In the genomic region with DNA sequence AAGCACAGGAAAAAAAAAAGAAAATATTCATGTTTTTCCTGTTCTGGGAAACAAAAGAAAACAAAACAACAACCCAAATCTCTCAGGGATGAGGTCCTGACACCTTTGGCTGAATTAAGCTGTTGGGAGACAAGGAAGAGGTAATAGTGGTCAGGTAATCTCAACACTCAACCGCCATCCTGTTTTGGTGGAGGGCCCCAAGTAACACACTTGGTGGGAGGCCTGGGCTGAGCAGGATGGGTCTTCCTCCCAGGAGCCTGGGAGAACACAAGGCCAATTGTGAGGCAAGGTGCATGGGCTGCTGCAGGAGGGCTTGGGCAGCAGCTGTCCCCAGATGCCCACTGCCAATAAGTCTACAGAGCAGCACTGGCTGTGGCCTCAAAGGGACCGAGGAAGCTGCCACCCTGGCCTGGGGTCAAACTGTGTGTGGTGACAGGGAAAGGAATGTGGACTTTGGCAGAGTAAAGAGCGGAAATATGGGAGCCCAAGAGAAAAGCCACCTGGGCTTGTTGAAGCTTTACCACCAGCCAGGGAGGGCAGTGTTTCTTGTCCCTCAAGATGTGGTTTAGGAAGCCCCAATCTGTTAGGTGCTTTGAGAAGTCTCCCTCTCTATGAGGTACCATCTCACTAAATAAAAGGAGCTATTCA, we compare ENCODE assay signal across 1 cellular context.
TF ChIP-seq lines count a peak whose summit lies in the region.

No MANE protein-coding gene starts in this region.

TF ChIP-seq in HepG2, 621 proteins besides CTCF, POLR2A, EP300 and RAD21 (continued from another document and continues in another):
- TF ChIP-seq PRDM4 (CRISPR knock-in tag; IDR thresholded peaks at IDR 0.05; ENCODE audit: borderline replicate concordance) (no peak), CC2D1A (CRISPR knock-in tag; IDR thresholded peaks at IDR 0.05) (no peak), ZNF709 (CRISPR knock-in tag; IDR thresholded peaks at IDR 0.05) (peak; percentile 32; the same call in 1 of the 2 replicates), ZNF781 (CRISPR knock-in tag; IDR thresholded peaks at IDR 0.05; ENCODE audit: borderline replicate concordance, not compliant biosample characterization) (no peak), ZSCAN21 (CRISPR knock-in tag; IDR thresholded peaks at IDR 0.05; ENCODE audit: borderline replicate concordance) (peak; percentile 65; the same call in 1 of the 2 replicates), ATRX (CRISPR knock-in tag; IDR thresholded peaks at IDR 0.05; ENCODE audit: borderline replicate concordance) (no peak), EED (CRISPR knock-in tag; IDR thresholded peaks at IDR 0.05) (no peak), PRPF4 (IDR thresholded peaks at IDR 0.05; ENCODE audit: low read depth, low read length, poor library complexity, severe bottlenecking) (no peak), CEBPB (IDR thresholded peaks at IDR 0.05; ENCODE audit: borderline replicate concordance, low read depth, low read length) (peak; percentile 57; the same call in 1 of the 2 replicates), ZNF563 (CRISPR knock-in tag; IDR thresholded peaks at IDR 0.05) (no peak), SMARCE1 (IDR thresholded peaks at IDR 0.05; ENCODE audit: borderline replicate concordance) (no peak), HDAC1 (CRISPR knock-in tag; IDR thresholded peaks at IDR 0.05) (peak; percentile 88), RXRA (CRISPR knock-in tag; IDR thresholded peaks at IDR 0.05) (peak; percentile 100), SALL1 (CRISPR knock-in tag; IDR thresholded peaks at IDR 0.05) (peak; percentile 99), MATR3 (CRISPR knock-in tag; IDR thresholded peaks at IDR 0.05) (no peak), PHB2 (IDR thresholded peaks at IDR 0.05; ENCODE audit: partially characterized antibody) (no peak), ZNF850 (CRISPR knock-in tag; conservative IDR thresholded peaks at IDR 0.05) (no peak), ZNF616 (CRISPR knock-in tag; IDR thresholded peaks at IDR 0.05; ENCODE audit: low read depth) (peak; percentile 65; the same call in 1 of the 2 replicates), ZNF234 (CRISPR knock-in tag; conservative IDR thresholded peaks at IDR 0.05) (no peak), ZNF12 (CRISPR knock-in tag; IDR thresholded peaks at IDR 0.05) (peak; percentile 83), FOXA1 (IDR thresholded peaks at IDR 0.05) (no peak), FOXA1 (CRISPR knock-in tag; IDR thresholded peaks at IDR 0.05) (peak; percentile 84), ZNF329 (CRISPR knock-in tag; IDR thresholded peaks at IDR 0.05; ENCODE audit: low read depth) (0 out of 2 replicates have a peak, but pooled peaks have one; percentile 35), ZBED4 (CRISPR knock-in tag; IDR thresholded peaks at IDR 0.05; ENCODE audit: borderline replicate concordance) (peak; percentile 29; the same call in 1 of the 2 replicates), KMT2B (CRISPR knock-in tag; IDR thresholded peaks at IDR 0.05) (0 out of 2 replicates have a peak, but pooled peaks have one; percentile 17), TFAP4 (IDR thresholded peaks at IDR 0.05; ENCODE audit: borderline replicate concordance, low read depth) (peak; percentile 81; the same call in 1 of the 2 replicates), ZNF263 (CRISPR knock-in tag; IDR thresholded peaks at IDR 0.05) (no peak), ZNF776 (CRISPR knock-in tag; IDR thresholded peaks at IDR 0.05) (no peak), SUZ12 (IDR thresholded peaks at IDR 0.05; ENCODE audit: low read depth, low read length) (no peak), HDAC2 (CRISPR knock-in tag; IDR thresholded peaks at IDR 0.05) (peak; percentile 96), CHD2 (IDR thresholded peaks at IDR 0.05; ENCODE audit: low read depth, low read length) (0 out of 2 replicates have a peak, but pooled peaks have one; percentile 40), JUN (CRISPR knock-in tag; IDR thresholded peaks at IDR 0.05) (peak; percentile 77; the same call in 1 of the 2 replicates), MEIS2 (CRISPR knock-in tag; IDR thresholded peaks at IDR 0.05) (peak; percentile 91), RFX1 (IDR thresholded peaks at IDR 0.05) (no peak), ZNF660 (CRISPR knock-in tag; IDR thresholded peaks at IDR 0.05; ENCODE audit: borderline replicate concordance, low read depth) (no peak)
- TF ChIP-seq, protein P1, sequence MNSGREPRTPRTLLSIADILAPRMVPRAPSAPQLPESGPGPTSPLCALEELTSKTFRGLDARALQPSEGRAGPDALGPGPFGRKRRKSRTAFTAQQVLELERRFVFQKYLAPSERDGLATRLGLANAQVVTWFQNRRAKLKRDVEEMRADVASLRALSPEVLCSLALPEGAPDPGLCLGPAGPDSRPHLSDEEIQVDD (CRISPR knock-in tag; IDR thresholded peaks at IDR 0.05; ENCODE audit: borderline replicate concordance) = no peak
- TF ChIP-seq, protein P2, sequence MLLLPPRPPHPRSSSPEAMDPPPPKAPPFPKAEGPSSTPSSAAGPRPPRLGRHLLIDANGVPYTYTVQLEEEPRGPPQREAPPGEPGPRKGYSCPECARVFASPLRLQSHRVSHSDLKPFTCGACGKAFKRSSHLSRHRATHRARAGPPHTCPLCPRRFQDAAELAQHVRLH (CRISPR knock-in tag; IDR thresholded peaks at IDR 0.05; ENCODE audit: borderline replicate concordance, low read depth) = peak; percentile 60; the same call in 1 of the 2 replicates
- TF ChIP-seq, protein P3, sequence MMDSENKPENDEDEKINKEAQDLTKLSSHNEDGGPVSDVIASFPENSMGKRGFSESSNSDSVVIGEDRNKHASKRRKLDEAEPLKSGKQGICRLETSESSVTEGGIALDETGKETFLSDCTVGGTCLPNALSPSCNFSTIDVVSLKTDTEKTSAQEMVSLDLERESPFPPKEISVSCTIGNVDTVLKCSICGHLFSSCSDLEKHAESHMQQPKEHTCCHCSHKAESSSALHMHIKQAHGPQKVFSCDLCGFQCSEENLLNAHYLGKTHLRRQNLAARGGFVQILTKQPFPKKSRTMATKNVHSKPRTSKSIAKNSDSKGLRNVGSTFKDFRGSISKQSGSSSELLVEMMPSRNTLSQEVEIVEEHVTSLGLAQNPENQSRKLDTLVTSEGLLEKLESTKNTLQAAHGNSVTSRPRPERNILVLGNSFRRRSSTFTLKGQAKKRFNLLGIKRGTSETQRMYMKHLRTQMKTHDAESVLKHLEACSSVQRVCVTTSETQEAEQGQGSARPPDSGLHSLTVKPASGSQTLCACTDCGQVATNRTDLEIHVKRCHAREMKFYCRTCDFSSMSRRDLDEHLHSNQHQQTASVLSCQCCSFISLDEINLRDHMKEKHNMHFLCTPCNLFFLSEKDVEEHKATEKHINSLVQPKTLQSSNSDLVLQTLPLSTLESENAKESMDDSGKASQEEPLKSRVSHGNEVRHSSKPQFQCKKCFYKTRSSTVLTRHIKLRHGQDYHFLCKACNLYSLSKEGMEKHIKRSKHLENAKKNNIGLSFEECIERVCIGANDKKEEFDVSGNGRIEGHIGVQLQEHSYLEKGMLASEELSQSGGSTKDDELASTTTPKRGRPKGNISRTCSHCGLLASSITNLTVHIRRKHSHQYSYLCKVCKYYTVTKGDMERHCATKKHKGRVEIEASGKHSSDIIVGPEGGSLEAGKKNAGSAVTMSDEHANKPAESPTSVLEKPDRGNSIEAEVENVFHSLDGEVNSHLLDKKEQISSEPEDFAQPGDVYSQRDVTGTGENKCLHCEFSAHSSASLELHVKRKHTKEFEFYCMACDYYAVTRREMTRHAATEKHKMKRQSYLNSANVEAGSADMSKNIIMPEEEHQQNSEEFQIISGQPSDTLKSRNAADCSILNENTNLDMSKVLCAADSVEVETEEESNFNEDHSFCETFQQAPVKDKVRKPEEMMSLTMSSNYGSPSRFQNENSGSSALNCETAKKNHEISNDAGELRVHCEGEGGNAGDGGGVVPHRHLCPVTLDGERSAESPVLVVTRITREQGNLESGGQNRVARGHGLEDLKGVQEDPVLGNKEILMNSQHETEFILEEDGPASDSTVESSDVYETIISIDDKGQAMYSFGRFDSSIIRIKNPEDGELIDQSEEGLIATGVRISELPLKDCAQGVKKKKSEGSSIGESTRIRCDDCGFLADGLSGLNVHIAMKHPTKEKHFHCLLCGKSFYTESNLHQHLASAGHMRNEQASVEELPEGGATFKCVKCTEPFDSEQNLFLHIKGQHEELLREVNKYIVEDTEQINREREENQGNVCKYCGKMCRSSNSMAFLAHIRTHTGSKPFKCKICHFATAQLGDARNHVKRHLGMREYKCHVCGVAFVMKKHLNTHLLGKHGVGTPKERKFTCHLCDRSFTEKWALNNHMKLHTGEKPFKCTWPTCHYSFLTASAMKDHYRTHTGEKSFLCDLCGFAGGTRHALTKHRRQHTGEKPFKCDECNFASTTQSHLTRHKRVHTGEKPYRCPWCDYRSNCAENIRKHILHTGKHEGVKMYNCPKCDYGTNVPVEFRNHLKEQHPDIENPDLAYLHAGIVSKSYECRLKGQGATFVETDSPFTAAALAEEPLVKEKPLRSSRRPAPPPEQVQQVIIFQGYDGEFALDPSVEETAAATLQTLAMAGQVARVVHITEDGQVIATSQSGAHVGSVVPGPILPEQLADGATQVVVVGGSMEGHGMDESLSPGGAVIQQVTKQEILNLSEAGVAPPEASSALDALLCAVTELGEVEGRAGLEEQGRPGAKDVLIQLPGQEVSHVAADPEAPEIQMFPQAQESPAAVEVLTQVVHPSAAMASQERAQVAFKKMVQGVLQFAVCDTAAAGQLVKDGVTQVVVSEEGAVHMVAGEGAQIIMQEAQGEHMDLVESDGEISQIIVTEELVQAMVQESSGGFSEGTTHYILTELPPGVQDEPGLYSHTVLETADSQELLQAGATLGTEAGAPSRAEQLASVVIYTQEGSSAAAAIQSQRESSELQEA (CRISPR knock-in tag; IDR thresholded peaks at IDR 0.05; ENCODE audit: not compliant biosample characterization) = no peak
- TF ChIP-seq, protein P4, sequence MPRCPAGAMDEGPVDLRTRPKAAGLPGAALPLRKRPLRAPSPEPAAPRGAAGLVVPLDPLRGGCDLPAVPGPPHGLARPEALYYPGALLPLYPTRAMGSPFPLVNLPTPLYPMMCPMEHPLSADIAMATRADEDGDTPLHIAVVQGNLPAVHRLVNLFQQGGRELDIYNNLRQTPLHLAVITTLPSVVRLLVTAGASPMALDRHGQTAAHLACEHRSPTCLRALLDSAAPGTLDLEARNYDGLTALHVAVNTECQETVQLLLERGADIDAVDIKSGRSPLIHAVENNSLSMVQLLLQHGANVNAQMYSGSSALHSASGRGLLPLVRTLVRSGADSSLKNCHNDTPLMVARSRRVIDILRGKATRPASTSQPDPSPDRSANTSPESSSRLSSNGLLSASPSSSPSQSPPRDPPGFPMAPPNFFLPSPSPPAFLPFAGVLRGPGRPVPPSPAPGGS (CRISPR knock-in tag; IDR thresholded peaks at IDR 0.05) = no peak
- TF ChIP-seq, protein P5, sequence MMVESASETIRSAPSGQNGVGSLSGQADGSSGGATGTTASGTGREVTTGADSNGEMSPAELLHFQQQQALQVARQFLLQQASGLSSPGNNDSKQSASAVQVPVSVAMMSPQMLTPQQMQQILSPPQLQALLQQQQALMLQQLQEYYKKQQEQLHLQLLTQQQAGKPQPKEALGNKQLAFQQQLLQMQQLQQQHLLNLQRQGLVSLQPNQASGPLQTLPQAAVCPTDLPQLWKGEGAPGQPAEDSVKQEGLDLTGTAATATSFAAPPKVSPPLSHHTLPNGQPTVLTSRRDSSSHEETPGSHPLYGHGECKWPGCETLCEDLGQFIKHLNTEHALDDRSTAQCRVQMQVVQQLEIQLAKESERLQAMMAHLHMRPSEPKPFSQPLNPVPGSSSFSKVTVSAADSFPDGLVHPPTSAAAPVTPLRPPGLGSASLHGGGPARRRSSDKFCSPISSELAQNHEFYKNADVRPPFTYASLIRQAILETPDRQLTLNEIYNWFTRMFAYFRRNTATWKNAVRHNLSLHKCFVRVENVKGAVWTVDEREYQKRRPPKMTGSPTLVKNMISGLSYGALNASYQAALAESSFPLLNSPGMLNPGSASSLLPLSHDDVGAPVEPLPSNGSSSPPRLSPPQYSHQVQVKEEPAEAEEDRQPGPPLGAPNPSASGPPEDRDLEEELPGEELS (CRISPR knock-in tag; IDR thresholded peaks at IDR 0.05) = peak; percentile 76
